1 cellular context compared by ENCODE assay signal in genomic region chr1:144567459-144567928, GRCh38.
TF ChIP-seq lines count a peak whose summit lies in the region.

No MANE protein-coding gene starts in this region.

TF ChIP-seq in GM12878, 131 proteins besides CTCF, POLR2A, EP300 and RAD21:
- TF ChIP-seq ZNF24 (IDR thresholded peaks at IDR 0.05), result peak; percentile 49; the same call in 1 of the 2 replicates
